In genomic region chr12:57452937-57453509, GRCh38 we compare ENCODE assay signal across 8 cellular contexts. TPM values are rescaled to one million over a fixed set of nuclear protein-coding genes. Genes with fewer than 3 reads are reported as not detected.
DNase-seq lines count a peak whose midpoint lies in the region; ATAC-seq and TF ChIP-seq lines count a peak whose summit lies in the region.

No MANE protein-coding gene starts in this region.

- CTCF ChIA-PET in activated CD8-positive, alpha-beta T cell treated with anti-CD3 and anti-CD28 coated beads, Interleukin-2, amount 10 ng/mL, durations not matched to agents 7 days and 5 days (lab: Charles Lee), result interaction anchor here (0.7 to 7.1 kb wide), 38 partner anchors 8 to 240 kb away, joined by 3 to 145 read pairs (median 5); partner anchors contain the start of genes INHBC and SHMT2

- no peaks in the 10 kb centered on the region for H3K9me3 Mint-ChIP-seq in activated CD8-positive, alpha-beta T cell treated with anti-CD3 and anti-CD28 coated beads, Interleukin-2, amount 10 ng/mL, durations not matched to agents 7 days and 5 days (ENCODE audit: insufficient read depth)
- H3K9me3 Mint-ChIP-seq in nephron progenitor cell, result peaks cover 4% of the 10 kb centered on the region

- H3K36me3 Mint-ChIP-seq in activated CD8-positive, alpha-beta T cell treated with anti-CD3 and anti-CD28 coated beads, Interleukin-2, amount 10 ng/mL, durations not matched to agents 7 days and 5 days (ENCODE audit: low read depth), result no peaks in the 10 kb centered on the region
- H3K36me3 Mint-ChIP-seq in nephron progenitor cell (ENCODE audit: low read depth), result no peaks in the 10 kb centered on the region

- peak; percentile 54 for ATAC-seq in HG02798 (IDR thresholded peaks at IDR 0.05; ENCODE audit: poor library complexity, unreplicated experiment)
- peak; percentile 54 for ATAC-seq in activated CD8-positive, alpha-beta T cell treated with anti-CD3 and anti-CD28 coated beads, Interleukin-2, amount 10 ng/mL, durations not matched to agents 7 days and 5 days

- TF ChIP-seq CTCF in fibroblast of the aortic adventitia (IDR thresholded peaks at IDR 0.05; ENCODE audit: insufficient read depth, low read length) (peak; percentile 96), nephron progenitor cell (IDR thresholded peaks at IDR 0.05) (peak; percentile 84)

- no peak overlapping the region for H3K4me3 ChIP-seq in fibroblast of the aortic adventitia (ENCODE audit: low read depth, low read length)

- DNase-seq in GDM1 (lab: John Stamatoyannopoulos, UW), result peak; percentile 51
- DNase-seq in NCI-H526 treated with DMSO at 0.1 percent for 48 hours (lab: John Stamatoyannopoulos, UW), result peak; percentile 15
- peak; percentile 70 for DNase-seq in activated CD8-positive, alpha-beta T cell treated with anti-CD3 and anti-CD28 coated beads, Interleukin-2, amount 10 ng/mL, durations not matched to agents 7 days and 5 days
- DNase-seq in fibroblast of the aortic adventitia (ENCODE audit: low read depth), result peak; percentile 81
- peak; percentile 90 for DNase-seq in nephron progenitor cell
- DNase-seq in ureter (ENCODE audit: low spot score), result peak; percentile 79
- no peak for DNase-seq in cerebellar nuclear complex (lab: John Stamatoyannopoulos, UW)

- H3K4me3 Mint-ChIP-seq in activated CD8-positive, alpha-beta T cell treated with anti-CD3 and anti-CD28 coated beads, Interleukin-2, amount 10 ng/mL, durations not matched to agents 7 days and 5 days, result no peak overlapping the region
- H3K4me3 Mint-ChIP-seq in nephron progenitor cell, result no peak overlapping the region

- no peaks in the 10 kb centered on the region for H3K27me3 Mint-ChIP-seq in activated CD8-positive, alpha-beta T cell treated with anti-CD3 and anti-CD28 coated beads, Interleukin-2, amount 10 ng/mL, durations not matched to agents 7 days and 5 days (ENCODE audit: low read depth)
- H3K27me3 Mint-ChIP-seq in nephron progenitor cell (ENCODE audit: low read depth, poor library complexity), result peaks cover 9% of the 10 kb centered on the region

- no peak overlapping the region for H3K27ac Mint-ChIP-seq in activated CD8-positive, alpha-beta T cell treated with anti-CD3 and anti-CD28 coated beads, Interleukin-2, amount 10 ng/mL, durations not matched to agents 7 days and 5 days
- no peak overlapping the region for H3K27ac Mint-ChIP-seq in nephron progenitor cell

- POLR2A ChIA-PET in activated CD8-positive, alpha-beta T cell treated with anti-CD3 and anti-CD28 coated beads, Interleukin-2, amount 10 ng/mL, durations not matched to agents 7 days and 5 days (lab: Charles Lee), result interaction anchor here (1.0 kb wide), 1 partner anchor 10 kb away, joined by 4 read pairs; no protein-coding TSS in a partner anchor

- H3K4me1 Mint-ChIP-seq in activated CD8-positive, alpha-beta T cell treated with anti-CD3 and anti-CD28 coated beads, Interleukin-2, amount 10 ng/mL, durations not matched to agents 7 days and 5 days (ENCODE audit: low read depth), result peaks cover 30% of the 10 kb centered on the region
- peaks cover 54% of the 10 kb centered on the region for H3K4me1 Mint-ChIP-seq in nephron progenitor cell

RNA-seq across cellular contexts. Expression of gene INHBE, which starts 2.1 kb away (rescaled TPM):
- total RNA-seq in activated CD8-positive, alpha-beta T cell treated with anti-CD3 and anti-CD28 coated beads, Interleukin-2, amount 10 ng/mL, durations not matched to agents 7 days and 5 days, result not detected
- total RNA-seq in fibroblast of the aortic adventitia (ENCODE audit: low replicate concordance) (0.16 and 0.99 TPM in 2 replicates), ureter (0.23 TPM)

RNA-seq across cellular contexts. Expression of gene GLI1, which starts 6.6 kb away (rescaled TPM):
- 1 to 10 TPM in 1 of 2 experiments, under 1 TPM in 1; 0.68 to 1.9 TPM for total RNA-seq in activated CD8-positive, alpha-beta T cell treated with anti-CD3 and anti-CD28 coated beads, Interleukin-2, amount 10 ng/mL, durations not matched to agents 7 days and 5 days
- total RNA-seq in fibroblast of the aortic adventitia (ENCODE audit: low replicate concordance) (1.1 TPM in 1 of 2 replicates, not detected in the other), ureter (4.2 TPM)

RNA-seq across cellular contexts. Expression of gene INHBC, which starts 18.4 kb away (rescaled TPM):
- total RNA-seq in activated CD8-positive, alpha-beta T cell treated with anti-CD3 and anti-CD28 coated beads, Interleukin-2, amount 10 ng/mL, durations not matched to agents 7 days and 5 days, result not detected
- not detected in 2 replicates for total RNA-seq in fibroblast of the aortic adventitia (ENCODE audit: low replicate concordance)
- not detected for total RNA-seq in ureter

RNA-seq across cellular contexts. Expression of gene R3HDM2, which starts 22.2 kb away (rescaled TPM):
- 10 to 100 TPM; 59.0 to 61.7 TPM for total RNA-seq in activated CD8-positive, alpha-beta T cell treated with anti-CD3 and anti-CD28 coated beads, Interleukin-2, amount 10 ng/mL, durations not matched to agents 7 days and 5 days
- total RNA-seq in fibroblast of the aortic adventitia (ENCODE audit: low replicate concordance) (16.7 and 22.3 TPM in 2 replicates), ureter (75.3 TPM)

RNA-seq across cellular contexts. Expression of gene ARHGAP9, which starts 26.6 kb away (rescaled TPM):
- 100 to 1,000 TPM; 243 to 248 TPM for total RNA-seq in activated CD8-positive, alpha-beta T cell treated with anti-CD3 and anti-CD28 coated beads, Interleukin-2, amount 10 ng/mL, durations not matched to agents 7 days and 5 days
- total RNA-seq in fibroblast of the aortic adventitia (ENCODE audit: low replicate concordance) (0.18 TPM in 1 of 2 replicates, not detected in the other), ureter (10.0 TPM)

Comparison
In these comparisons a context has a peak if more than half of its experiments do, and no peak if none do; other contexts are left out.
1. DNase-seq: peak in GDM1 (single experiment), NCI-H526 treated with DMSO at 0.1 percent for 48 hours (single experiment), activated CD8-positive, alpha-beta T cell treated with anti-CD3 and anti-CD28 coated beads, Interleukin-2, amount 10 ng/mL, durations not matched to agents 7 days and 5 days (single experiment), fibroblast of the aortic adventitia (single experiment), nephron progenitor cell (single experiment) and ureter (single experiment); none in cerebellar nuclear complex (0 of 2).